In genomic region chr15:54915382-54915781, GRCh38 we compare ENCODE assay signal across 1 cellular context.
TF ChIP-seq lines count a peak whose summit lies in the region.

No MANE protein-coding gene starts in this region.

TF ChIP-seq in HepG2, 621 proteins besides CTCF, POLR2A, EP300 and RAD21 (continued from another document):
- no peak for TF ChIP-seq ZNF318 (CRISPR knock-in tag; IDR thresholded peaks at IDR 0.05)
